33 cellular contexts compared by ENCODE assay signal in genomic region chr3:73098026-73098425, GRCh38.
"Had no signal": no experiment of that assay in that cellular context is flagged by ENCODE, and none has a peak within 500 bp of the region (broad histone marks: within the 10 kb centered on the region; RNA-seq: fewer than 3 reads in every experiment).

No MANE protein-coding gene starts in this region.

- H3K27me3 ChIP-seq: adrenal gland, ascending aorta, body of pancreas, brain microvascular endothelial cell, breast epithelium, cardiac muscle cell had no signal

- DNase-seq: activated effector memory CD4-positive, alpha-beta T cell treated with anti-CD3 and anti-CD28 coated beads, Interleukin-2, amount 50 U/mL, for 16 hours; activated effector memory CD4-positive, alpha-beta T cell treated with Interleukin-2 at 50 U/mL for 16 hours; activated gamma-delta T cell; activated gamma-delta T cell treated with Interleukin-2 at 50 U/mL for 16 hours; activated naive CD4-positive, alpha-beta T cell; activated naive CD4-positive, alpha-beta T cell treated with anti-CD3 and anti-CD28 coated beads for 36 hours; activated naive CD4-positive, alpha-beta T cell treated with anti-CD3 and anti-CD28 coated beads, Interleukin-2, amount 10 ng/mL, durations not matched to agents 7 days and 5 days; activated naive CD4-positive, alpha-beta T cell treated with anti-CD3 and anti-CD28 coated beads, Interleukin-2, amount 50 U/mL, for 16 hours; activated naive CD4-positive, alpha-beta T cell treated with Interleukin-2 at 50 U/mL for 16 hours; activated naive CD8-positive, alpha-beta T cell treated with anti-CD3 and anti-CD28 coated beads for 36 hours; activated naive CD8-positive, alpha-beta T cell treated with anti-CD3 and anti-CD28 coated beads, Interleukin-2, amount 10 ng/mL, durations not matched to agents 7 days and 5 days; activated naive CD8-positive, alpha-beta T cell treated with anti-CD3 and anti-CD28 coated beads, Interleukin-2, amount 50 U/mL, for 24 hours; activated T-cell treated with anti-CD3 and anti-CD28 coated beads, Interleukin-2, amount 50 U/mL, for 24 hours; activated T-cell treated with anti-CD3 and anti-CD28 coated beads, Interleukin-2, amount 50 U/mL, for 4 hours; activated T-cell treated with anti-CD3 and anti-CD28 coated beads, Interleukin-2, amount 50 U/mL, for 48 hours; activated T-cell treated with anti-CD3 and anti-CD28 coated beads, Interleukin-2, amount 50 U/mL, for 72 hours; adrenal gland; amniotic stem cell; amygdala; anterior cingulate cortex; aorta; body of pancreas; brain microvascular endothelial cell; caudate nucleus; central memory CD4-positive, alpha-beta T cell; cerebellar nuclear complex had no signal

- FAIRE-seq: astrocyte, bronchial epithelial cell had no signal

- H3K36me3 ChIP-seq: adrenal gland, ascending aorta, brain microvascular endothelial cell, breast epithelium, cardiac muscle cell had no signal

- ATAC-seq: activated naive CD4-positive, alpha-beta T cell treated with anti-CD3 and anti-CD28 coated beads, Interleukin-2, amount 50 U/mL, for 72 hours; activated naive CD8-positive, alpha-beta T cell treated with anti-CD3 and anti-CD28 coated beads, Interleukin-2, amount 50 U/mL, for 24 hours; activated T-cell treated with anti-CD3 and anti-CD28 coated beads, Interleukin-2, amount 50 U/mL, for 4 hours; activated T-cell treated with anti-CD3 and anti-CD28 coated beads, Interleukin-2, amount 50 U/mL, for 72 hours; activated T-helper 17 cell treated with anti-CD3 and anti-CD28 coated beads, Interleukin-2, amount 50 U/mL, for 72 hours; body of pancreas had no signal

- H3K4me1 ChIP-seq: adrenal gland, ascending aorta, breast epithelium had no signal

- H3K4me3 ChIP-seq: adrenal gland, ascending aorta, body of pancreas, breast epithelium, cardiac muscle cell had no signal

- H3K27ac ChIP-seq: adrenal gland, ascending aorta, body of pancreas, brain microvascular endothelial cell had no signal

- H3K9me3 ChIP-seq: adrenal gland, ascending aorta, body of pancreas, breast epithelium had no signal
